8 cellular contexts compared by ENCODE assay signal in the genomic region with DNA sequence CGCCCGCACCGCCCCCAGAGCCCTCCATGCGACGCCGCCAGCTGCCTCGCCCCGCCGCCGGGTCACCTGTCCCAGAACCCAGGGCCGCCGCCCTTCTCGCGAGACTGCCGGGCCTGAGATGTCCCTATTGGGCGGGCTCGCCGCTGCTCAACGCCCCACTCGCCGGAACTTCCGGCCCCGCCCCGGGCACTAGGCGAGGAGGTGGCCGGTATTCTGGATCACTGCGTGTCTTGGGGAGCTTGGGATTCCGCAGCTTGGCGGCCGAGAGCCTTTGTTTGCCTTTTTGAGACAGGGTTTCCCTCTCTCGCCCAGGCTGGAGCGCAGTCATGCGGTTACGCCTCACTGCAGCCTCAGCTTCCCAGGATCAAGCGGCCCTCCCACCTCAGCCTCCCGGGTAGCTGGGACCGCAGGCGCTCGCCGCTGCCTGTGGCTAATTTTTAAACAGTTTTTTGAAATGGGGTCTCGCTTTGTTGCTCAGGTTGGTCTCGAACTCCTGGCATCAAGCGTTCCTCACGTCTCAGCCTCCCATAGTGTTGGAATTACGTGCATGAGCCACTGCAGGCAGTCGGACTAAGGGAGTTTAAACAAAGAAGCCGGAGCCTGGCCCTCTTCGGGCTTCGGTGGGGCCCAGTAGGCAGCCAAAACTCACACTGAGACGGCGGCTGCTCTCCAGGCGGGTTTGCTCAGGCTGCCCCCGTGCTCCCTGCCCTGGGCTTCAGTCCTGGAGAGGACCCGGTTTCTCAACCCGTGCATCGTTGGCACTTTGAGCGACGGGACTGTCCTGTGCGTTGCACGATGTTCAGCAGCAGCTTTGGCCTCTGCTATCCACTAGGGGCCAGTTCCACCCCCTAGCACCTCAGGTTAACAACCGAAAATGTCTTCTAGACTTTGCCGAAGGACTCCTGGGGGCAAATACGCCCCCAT. TPM values are rescaled to one million over a fixed set of nuclear protein-coding genes. Genes with fewer than 3 reads are reported as not detected.
DNase-seq lines count a peak whose midpoint lies in the region; ATAC-seq and TF ChIP-seq lines count a peak whose summit lies in the region.

A gene (minus strand): TSS at position 43 of the 924 bp plus-strand sequence. CDS start 15 bp downstream, at position 28.

- peak within 1 kb of the TSS; percentile 100 for H3K4me3 ChIP-seq in coronary artery

- H3K9me3 Mint-ChIP-seq in activated CD4-positive, alpha-beta T cell treated with anti-CD3 and anti-CD28 coated beads, Interleukin-2, amount 10 ng/mL, durations not matched to agents 24 days and 14 days, result no peaks in the 10 kb centered on the region

- peak within 1 kb of the TSS; percentile 73 to 93 for H3K27ac ChIP-seq in coronary artery

- peaks cover 30% of the 10 kb centered on the region for H3K4me1 Mint-ChIP-seq in activated CD4-positive, alpha-beta T cell treated with anti-CD3 and anti-CD28 coated beads, Interleukin-2, amount 10 ng/mL, durations not matched to agents 24 days and 14 days

- DNase-seq in C1 segment of cervical spinal cord (lab: John Stamatoyannopoulos, UW) (peak; percentile 52 to 94 (median 89)), NCI-H526 (lab: John Stamatoyannopoulos, UW) (peak; percentile 89 to 97), coronary artery (ENCODE audit: low spot score) (peak; percentile 97), left colon (peak; percentile 98 to 99)
- DNase-seq in activated CD4-positive, alpha-beta T cell treated with anti-CD3 and anti-CD28 coated beads, Interleukin-2, amount 10 ng/mL, durations not matched to agents 24 days and 14 days, result peak; percentile 99
- DNase-seq in stimulated activated CD4-positive, alpha-beta T cell treated with anti-CD3 and anti-CD28 coated beads, Interleukin-1b, Interleukin-23, amount 100 ng/mL, for 4 hours (ENCODE audit: low read depth in 2 of 2), result peak; percentile 83 to 94

- no peak for TF ChIP-seq CTCF in coronary artery (IDR thresholded peaks at IDR 0.05)

- H3K27ac Mint-ChIP-seq in activated CD4-positive, alpha-beta T cell treated with anti-CD3 and anti-CD28 coated beads, Interleukin-2, amount 10 ng/mL, durations not matched to agents 24 days and 14 days, result peak within 1 kb of the TSS; percentile 86

- no peaks in the 10 kb centered on the region for H3K27me3 Mint-ChIP-seq in activated CD4-positive, alpha-beta T cell treated with anti-CD3 and anti-CD28 coated beads, Interleukin-2, amount 10 ng/mL, durations not matched to agents 24 days and 14 days

- peak within 1 kb of the TSS; percentile 90 for H3K4me3 Mint-ChIP-seq in activated CD4-positive, alpha-beta T cell treated with anti-CD3 and anti-CD28 coated beads, Interleukin-2, amount 10 ng/mL, durations not matched to agents 24 days and 14 days

- intact Hi-C loops in activated CD4-positive, alpha-beta T cell treated with anti-CD3 and anti-CD28 coated beads, Interleukin-2, amount 10 ng/mL, durations not matched to agents 24 days and 14 days (cut with micrococcal nuclease), result loop anchor here (1.0 to 10.0 kb wide), 4 partner anchors 14 to 1991 kb away; no protein-coding TSS in a partner anchor
- intact Hi-C loops in left colon (cut with DNase I, micrococcal nuclease), result no loop called here

- H3K36me3 Mint-ChIP-seq in activated CD4-positive, alpha-beta T cell treated with anti-CD3 and anti-CD28 coated beads, Interleukin-2, amount 10 ng/mL, durations not matched to agents 24 days and 14 days (ENCODE audit: low read depth), result peaks cover 24% of the 10 kb centered on the region

- ATAC-seq in GM19328 (IDR thresholded peaks at IDR 0.05; ENCODE audit: unreplicated experiment) (peak; percentile 74), HG03469 (IDR thresholded peaks at IDR 0.05; ENCODE audit: unreplicated experiment) (peak; percentile 66), left colon (peak; percentile 97)

RNA-seq across cellular contexts. Expression of the gene that starts here (rescaled TPM):
- total RNA-seq in activated CD4-positive, alpha-beta T cell treated with anti-CD3 and anti-CD28 coated beads, Interleukin-2, amount 10 ng/mL, durations not matched to agents 24 days and 14 days, result 31.0 and 36.8 TPM in 2 replicates
- total RNA-seq in left colon, result 10 to 100 TPM; 14.4 to 16.0 TPM

Comparison
In these comparisons a context has a peak if more than half of its experiments do, and no peak if none do; other contexts are left out.
1. Peak in every context shown above with its lines: DNase-seq, ATAC-seq, H3K4me3 ChIP-seq and H3K27ac ChIP-seq.